Comparison of ENCODE assay signal across 24 cellular contexts in genomic region chr3:63905731-63906620, GRCh38. TPM values are rescaled to one million over a fixed set of nuclear protein-coding genes. Genes with fewer than 3 reads are reported as not detected.
"Had no signal": no experiment of that assay in that cellular context is flagged by ENCODE, and none has a peak within 500 bp of the region (broad histone marks: within the 10 kb centered on the region; RNA-seq: fewer than 3 reads in every experiment).

No MANE protein-coding gene starts in this region.

- H3K4me3 ChIP-seq: gastroesophageal sphincter, heart left ventricle, left ventricle myocardium inferior, sigmoid colon, thoracic aorta, upper lobe of left lung had no signal

- H3K36me3 ChIP-seq: brain microvascular endothelial cell, left ventricle myocardium inferior, sigmoid colon, thoracic aorta had no signal

- H3K27ac Mint-ChIP-seq: activated T-cell treated with anti-CD3 and anti-CD28 coated beads, Interleukin-2, amount 50 U/mL, for 72 hours; stimulated activated naive B cell treated with anti-CD40 and anti-IgM and Interleukin-4, amounts not matched to agents 10 μg/mL and 1 μg/mL and 100 μg/mL, for 72 hours; T-helper 1 cell treated with Interleukin-12 subunit alpha and Interleukin-12 subunit beta and Interleukin-4 antibody, amounts not matched to agents 30 μg/mL and 1 μg/mL, for 36 hours had no signal

- DNase-seq: activated CD4-positive, alpha-beta T cell treated with anti-CD3 and anti-CD28 coated beads, Interleukin-2, amount 50 U/mL, for 4 hours; activated CD4-positive, CD25-positive, alpha-beta regulatory T cell treated with anti-CD3 and anti-CD28 coated beads, Interleukin-2, amount 50 U/mL, for 72 hours; activated effector memory CD4-positive, alpha-beta T cell treated with anti-CD3 and anti-CD28 coated beads, Interleukin-2, amount 50 U/mL, for 16 hours; activated naive CD4-positive, alpha-beta T cell treated with anti-CD3 and anti-CD28 coated beads, Interleukin-2, amount 50 U/mL, for 16 hours; activated T-cell treated with anti-CD3 and anti-CD28 coated beads, Interleukin-2, amount 50 U/mL, for 72 hours; aorta; brain microvascular endothelial cell; cerebellar nuclear complex; cortex of kidney; heart left ventricle; left ventricle myocardium inferior; naive B cell; sigmoid colon; stimulated activated CD4-positive, alpha-beta T cell treated with anti-CD3 and anti-CD28 coated beads, Interleukin-4, amount 100 ng/mL, for 4 hours; stimulated activated naive B cell treated with anti-CD40 and anti-IgM and Interleukin-4, amounts not matched to agents 10 μg/mL and 1 μg/mL and 100 μg/mL, for 72 hours; upper lobe of left lung had no signal

- H3K27me3 Mint-ChIP-seq: naive B cell; stimulated activated naive B cell treated with anti-CD40 and anti-IgM and Interleukin-4, amounts not matched to agents 10 μg/mL and 1 μg/mL and 100 μg/mL, for 72 hours had no signal

- H3K27ac ChIP-seq: brain microvascular endothelial cell, gastroesophageal sphincter, heart left ventricle, left ventricle myocardium inferior, sigmoid colon, thoracic aorta, upper lobe of left lung, VCaP had no signal

- H3K9me3 ChIP-seq: gastroesophageal sphincter, heart left ventricle, left ventricle myocardium inferior, sigmoid colon, thoracic aorta, upper lobe of left lung had no signal

- ATAC-seq: activated T-cell treated with anti-CD3 and anti-CD28 coated beads, Interleukin-2, amount 50 U/mL, for 72 hours; gastroesophageal sphincter; heart left ventricle; stimulated activated naive B cell treated with anti-CD40 and anti-IgM and Interleukin-4, amounts not matched to agents 10 μg/mL and 1 μg/mL and 100 μg/mL, for 72 hours had no signal

- H3K27me3 ChIP-seq: brain microvascular endothelial cell, gastroesophageal sphincter, heart left ventricle, sigmoid colon, upper lobe of left lung had no signal

- H3K9me3 Mint-ChIP-seq: activated T-cell treated with anti-CD3 and anti-CD28 coated beads, Interleukin-2, amount 50 U/mL, for 72 hours; naive B cell; T-helper 1 cell treated with Interleukin-12 subunit alpha and Interleukin-12 subunit beta and Interleukin-4 antibody, amounts not matched to agents 30 μg/mL and 1 μg/mL, for 36 hours had no signal

- H3K4me3 Mint-ChIP-seq: activated T-cell treated with anti-CD3 and anti-CD28 coated beads, Interleukin-2, amount 50 U/mL, for 72 hours; naive B cell; stimulated activated naive B cell treated with anti-CD40 and anti-IgM and Interleukin-4, amounts not matched to agents 10 μg/mL and 1 μg/mL and 100 μg/mL, for 72 hours; T-helper 1 cell treated with Interleukin-12 subunit alpha and Interleukin-12 subunit beta and Interleukin-4 antibody, amounts not matched to agents 30 μg/mL and 1 μg/mL, for 36 hours had no signal

RNA-seq across cellular contexts. Expression of gene SCAANT1, which starts 6.2 kb away (rescaled TPM):
- total RNA-seq: activated CD8-positive, alpha-beta memory T cell treated with anti-CD3 and anti-CD28 coated beads for 36 hours; activated T-cell treated with anti-CD3 and anti-CD28 coated beads, Interleukin-2, amount 50 U/mL, for 72 hours; aorta; gastroesophageal sphincter; heart left ventricle; kidney epithelial cell; left ventricle myocardium inferior; mononuclear cell; sigmoid colon; thoracic aorta; upper lobe of left lung had no signal
- polyA plus RNA-seq: aorta, esophagus, heart left ventricle, sigmoid colon had no signal
